1 cellular context compared by ENCODE assay signal in the genomic region with DNA sequence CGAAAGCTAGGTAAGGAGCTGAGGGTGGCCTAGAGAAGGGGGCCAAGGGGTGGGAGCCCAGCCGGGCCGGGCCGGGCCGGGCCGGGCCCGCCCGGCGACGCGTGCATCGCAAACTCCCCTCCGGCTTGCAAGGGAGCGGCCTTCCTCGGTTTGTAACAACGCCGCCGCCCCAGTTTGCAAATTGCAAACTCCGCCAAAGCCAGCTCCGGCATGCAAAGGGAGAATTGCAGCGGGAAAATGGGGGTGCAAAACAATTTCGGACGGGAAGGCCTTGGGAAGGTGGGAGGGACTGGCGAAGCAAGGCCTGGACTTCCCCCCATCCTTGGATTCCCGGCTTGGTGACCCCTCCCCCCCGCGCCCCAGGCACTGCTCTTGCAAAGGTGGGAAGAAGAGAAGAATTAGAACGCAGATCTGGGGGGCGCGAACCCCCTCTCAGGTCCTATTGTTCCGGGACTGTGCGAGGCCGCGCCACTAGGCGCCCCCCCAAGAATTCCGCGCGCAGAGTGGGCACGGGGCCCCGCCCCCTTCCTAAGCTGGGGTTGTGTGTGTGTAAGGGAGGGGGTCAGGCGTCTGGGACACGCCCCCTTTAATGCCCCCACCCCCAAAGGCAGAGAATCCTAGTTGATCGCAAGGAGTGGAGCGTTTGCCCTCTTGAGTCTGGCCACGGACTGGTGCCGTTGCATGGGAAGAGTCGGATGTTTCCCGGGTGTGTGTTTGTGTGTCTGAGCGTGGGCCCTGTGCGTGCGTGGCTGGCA.
TF ChIP-seq lines count a peak whose summit lies in the region.

No MANE protein-coding gene starts in this region.

TF ChIP-seq in GM12891, 5 proteins besides CTCF, POLR2A, EP300 and RAD21 (continued from another document):
- TF ChIP-seq PAX5 (IDR thresholded peaks at IDR 0.05; ENCODE audit: insufficient read depth, low read length, severe bottlenecking), result no peak
- no peak for TF ChIP-seq POU2F2 (IDR thresholded peaks at IDR 0.05; ENCODE audit: low read depth, low read length)
